In genomic region chr9:120875954-120876841, GRCh38 we compare ENCODE assay signal across 9 cellular contexts. TPM values are rescaled to one million over a fixed set of nuclear protein-coding genes. Genes with fewer than 3 reads are reported as not detected.
DNase-seq lines count a peak whose midpoint lies in the region; ATAC-seq and FAIRE-seq lines count a peak whose summit lies in the region.
"Had no signal": no experiment of that assay in that cellular context is flagged by ENCODE, and none has a peak within 500 bp of the region (broad histone marks: within the 10 kb centered on the region; RNA-seq: fewer than 3 reads in every experiment).

No MANE protein-coding gene starts in this region.

- H3K27ac ChIP-seq in BLaER1 = peak overlapping the region; percentile 91

- H3K4me3 Mint-ChIP-seq in activated CD4-positive, alpha-beta memory T cell treated with anti-CD3 and anti-CD28 coated beads for 36 hours = peak overlapping the region; percentile 92

- peak overlapping the region; percentile 98 for H3K27ac Mint-ChIP-seq in activated CD4-positive, alpha-beta memory T cell treated with anti-CD3 and anti-CD28 coated beads for 36 hours

- no peaks in the 10 kb centered on the region for H4K20me1 ChIP-seq in BLaER1

- H3K27me3 Mint-ChIP-seq in activated CD4-positive, alpha-beta memory T cell treated with anti-CD3 and anti-CD28 coated beads for 36 hours = no peaks in the 10 kb centered on the region

- H3K9ac ChIP-seq in BLaER1 = peak overlapping the region; percentile 91

- DNase-seq in GM19239 (ENCODE audit: insufficient read length, low spot score) (peak; percentile 85), NCI-H69 (lab: John Stamatoyannopoulos, UW) (peak; percentile 98), ecto neural progenitor cell (ENCODE audit: low spot score) (peak; percentile 80), lung microvascular endothelial cell (ENCODE audit: low read depth in 2 of 2) (peak; percentile 85 to 91)
- DNase-seq in activated CD4-positive, alpha-beta memory T cell treated with anti-CD3 and anti-CD28 coated beads for 36 hours = peak; percentile 96
- peak; percentile 58 to 62 (median 61) for DNase-seq in stimulated activated CD4-positive, alpha-beta T cell treated with anti-CD3 and anti-CD28 coated beads, TNF-alpha, amount 100 ng/mL, for 4 hours (ENCODE audit: low read depth in 3 of 3)

- peaks cover 79% of the 10 kb centered on the region for H3K4me1 Mint-ChIP-seq in activated CD4-positive, alpha-beta memory T cell treated with anti-CD3 and anti-CD28 coated beads for 36 hours (ENCODE audit: low read depth)

- CTCF ChIA-PET in activated CD4-positive, alpha-beta memory T cell treated with anti-CD3 and anti-CD28 coated beads for 36 hours (lab: Charles Lee) = interaction anchor here (1.4 to 3.0 kb wide), 3 partner anchors 14 to 50 kb away, joined by 3 to 12 read pairs (median 3); no protein-coding TSS in a partner anchor

- peak; percentile 53 for ATAC-seq in HG03439 (IDR thresholded peaks at IDR 0.05; ENCODE audit: unreplicated experiment)

- peak overlapping the region; percentile 75 for H3K4me3 ChIP-seq in BLaER1

- peaks cover 40% of the 10 kb centered on the region for H3K36me3 ChIP-seq in BLaER1

- peak overlapping the region; percentile 73 for H3K4me2 ChIP-seq in BLaER1

- POLR2A ChIA-PET in activated CD4-positive, alpha-beta memory T cell treated with anti-CD3 and anti-CD28 coated beads for 36 hours (lab: Charles Lee) = interaction anchor here (0.6 to 5.3 kb wide), 9 partner anchors 14 to 83 kb away, joined by 3 to 48 read pairs (median 8); partner anchors contain the start of genes FBXW2 and TRAF1

- no peaks in the 10 kb centered on the region for H3K27me3 ChIP-seq in BLaER1

- H3K36me3 Mint-ChIP-seq in activated CD4-positive, alpha-beta memory T cell treated with anti-CD3 and anti-CD28 coated beads for 36 hours = peaks cover 53% of the 10 kb centered on the region

- H3K9me3 Mint-ChIP-seq in activated CD4-positive, alpha-beta memory T cell treated with anti-CD3 and anti-CD28 coated beads for 36 hours = no peaks in the 10 kb centered on the region

- intact Hi-C loops in activated CD4-positive, alpha-beta memory T cell treated with anti-CD3 and anti-CD28 coated beads for 36 hours (cut with micrococcal nuclease) = loop anchor here (1.0 kb wide), 5 partner anchors 8 to 60 kb away; partner anchors contain the start of gene TRAF1

- peaks cover 68% of the 10 kb centered on the region for H3K4me1 ChIP-seq in BLaER1

- no peaks in the 10 kb centered on the region for H3K9me3 ChIP-seq in BLaER1

- FAIRE-seq in GM19239 (lab: Jason Lieb, UNC) = no peak
- FAIRE-seq: colon had no signal

RNA-seq across cellular contexts. Expression of gene PHF19, which starts 0.8 kb away (rescaled TPM):
- 100 to 1,000 TPM; 183 to 189 TPM for total RNA-seq in activated CD4-positive, alpha-beta memory T cell treated with anti-CD3 and anti-CD28 coated beads for 36 hours
- total RNA-seq in lung microvascular endothelial cell = 9.3 and 22.2 TPM in 2 replicates

RNA-seq across cellular contexts. Expression of gene PSMD5, which starts 33.5 kb away (rescaled TPM):
- 10 to 100 TPM; 69.7 to 71.0 TPM for total RNA-seq in activated CD4-positive, alpha-beta memory T cell treated with anti-CD3 and anti-CD28 coated beads for 36 hours
- 17.3 and 18.7 TPM in 2 replicates for total RNA-seq in lung microvascular endothelial cell

RNA-seq across cellular contexts. Expression of gene TRAF1, which starts 50.4 kb away (rescaled TPM):
- total RNA-seq in activated CD4-positive, alpha-beta memory T cell treated with anti-CD3 and anti-CD28 coated beads for 36 hours = 100 to 1,000 TPM; 124 TPM
- 0.60 and 1.1 TPM in 2 replicates for total RNA-seq in lung microvascular endothelial cell

Comparison
In these comparisons a context has a peak if more than half of its experiments do, and no peak if none do; other contexts are left out.
1. Peak in every context shown above with its lines: DNase-seq, ATAC-seq, H3K4me3 ChIP-seq and H3K27ac ChIP-seq.
2. RNA of gene TRAF1, which starts 50.4 kb away (total RNA-seq): 124 TPM in activated CD4-positive, alpha-beta memory T cell treated with anti-CD3 and anti-CD28 coated beads for 36 hours; 0.60 to 1.1 TPM in lung microvascular endothelial cell; every median in the first group is over 10 times any median in the second.